Comparison of ENCODE assay signal across 1 cellular context in the genomic region with DNA sequence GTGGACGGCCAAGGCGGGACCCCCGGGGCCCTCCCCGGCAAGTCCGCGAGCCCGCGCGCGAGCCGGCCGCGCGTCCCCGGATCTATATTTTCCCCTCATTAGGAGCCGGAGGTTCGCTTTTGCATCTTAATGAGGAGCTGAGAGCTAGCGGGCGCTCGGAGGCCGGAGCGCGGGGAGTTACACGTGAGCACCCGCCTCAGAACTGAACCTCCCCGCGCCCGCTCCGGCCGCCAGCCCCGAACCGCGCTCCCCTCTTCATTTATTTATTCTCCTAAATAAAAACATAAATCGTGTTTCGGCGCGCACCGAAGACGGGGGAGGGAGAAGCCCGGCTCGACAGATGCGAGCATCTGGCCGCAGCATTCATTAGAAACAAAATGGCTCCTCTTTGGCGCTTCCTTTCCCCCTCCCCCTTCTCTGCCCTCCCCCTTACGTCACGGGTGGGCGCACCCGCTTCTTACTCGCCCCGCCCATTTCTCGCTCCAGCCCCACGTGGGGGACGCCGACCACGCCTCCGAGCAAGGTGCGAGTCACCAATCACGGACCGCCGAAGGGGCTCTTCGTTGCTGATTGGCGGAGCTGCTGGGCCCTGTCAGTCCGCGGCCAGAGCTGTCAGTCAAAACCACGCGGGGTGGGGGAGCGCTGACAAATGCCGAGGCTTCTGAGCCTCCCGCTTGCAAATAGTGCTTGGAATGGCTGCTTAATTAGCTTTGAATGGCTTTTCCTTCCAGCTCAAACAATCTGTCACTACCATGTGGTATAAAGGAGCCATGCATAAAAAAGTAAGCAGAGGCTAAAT.
A peak's percentile ranks its signal among the peaks of the same experiment; 100 is the strongest.
TF ChIP-seq lines count a peak whose summit lies in the region.

No MANE protein-coding gene starts in this region.

TF ChIP-seq in HepG2, 621 proteins besides CTCF, POLR2A, EP300 and RAD21 (continued from another document and continues in another):
- TF ChIP-seq, protein P1, sequence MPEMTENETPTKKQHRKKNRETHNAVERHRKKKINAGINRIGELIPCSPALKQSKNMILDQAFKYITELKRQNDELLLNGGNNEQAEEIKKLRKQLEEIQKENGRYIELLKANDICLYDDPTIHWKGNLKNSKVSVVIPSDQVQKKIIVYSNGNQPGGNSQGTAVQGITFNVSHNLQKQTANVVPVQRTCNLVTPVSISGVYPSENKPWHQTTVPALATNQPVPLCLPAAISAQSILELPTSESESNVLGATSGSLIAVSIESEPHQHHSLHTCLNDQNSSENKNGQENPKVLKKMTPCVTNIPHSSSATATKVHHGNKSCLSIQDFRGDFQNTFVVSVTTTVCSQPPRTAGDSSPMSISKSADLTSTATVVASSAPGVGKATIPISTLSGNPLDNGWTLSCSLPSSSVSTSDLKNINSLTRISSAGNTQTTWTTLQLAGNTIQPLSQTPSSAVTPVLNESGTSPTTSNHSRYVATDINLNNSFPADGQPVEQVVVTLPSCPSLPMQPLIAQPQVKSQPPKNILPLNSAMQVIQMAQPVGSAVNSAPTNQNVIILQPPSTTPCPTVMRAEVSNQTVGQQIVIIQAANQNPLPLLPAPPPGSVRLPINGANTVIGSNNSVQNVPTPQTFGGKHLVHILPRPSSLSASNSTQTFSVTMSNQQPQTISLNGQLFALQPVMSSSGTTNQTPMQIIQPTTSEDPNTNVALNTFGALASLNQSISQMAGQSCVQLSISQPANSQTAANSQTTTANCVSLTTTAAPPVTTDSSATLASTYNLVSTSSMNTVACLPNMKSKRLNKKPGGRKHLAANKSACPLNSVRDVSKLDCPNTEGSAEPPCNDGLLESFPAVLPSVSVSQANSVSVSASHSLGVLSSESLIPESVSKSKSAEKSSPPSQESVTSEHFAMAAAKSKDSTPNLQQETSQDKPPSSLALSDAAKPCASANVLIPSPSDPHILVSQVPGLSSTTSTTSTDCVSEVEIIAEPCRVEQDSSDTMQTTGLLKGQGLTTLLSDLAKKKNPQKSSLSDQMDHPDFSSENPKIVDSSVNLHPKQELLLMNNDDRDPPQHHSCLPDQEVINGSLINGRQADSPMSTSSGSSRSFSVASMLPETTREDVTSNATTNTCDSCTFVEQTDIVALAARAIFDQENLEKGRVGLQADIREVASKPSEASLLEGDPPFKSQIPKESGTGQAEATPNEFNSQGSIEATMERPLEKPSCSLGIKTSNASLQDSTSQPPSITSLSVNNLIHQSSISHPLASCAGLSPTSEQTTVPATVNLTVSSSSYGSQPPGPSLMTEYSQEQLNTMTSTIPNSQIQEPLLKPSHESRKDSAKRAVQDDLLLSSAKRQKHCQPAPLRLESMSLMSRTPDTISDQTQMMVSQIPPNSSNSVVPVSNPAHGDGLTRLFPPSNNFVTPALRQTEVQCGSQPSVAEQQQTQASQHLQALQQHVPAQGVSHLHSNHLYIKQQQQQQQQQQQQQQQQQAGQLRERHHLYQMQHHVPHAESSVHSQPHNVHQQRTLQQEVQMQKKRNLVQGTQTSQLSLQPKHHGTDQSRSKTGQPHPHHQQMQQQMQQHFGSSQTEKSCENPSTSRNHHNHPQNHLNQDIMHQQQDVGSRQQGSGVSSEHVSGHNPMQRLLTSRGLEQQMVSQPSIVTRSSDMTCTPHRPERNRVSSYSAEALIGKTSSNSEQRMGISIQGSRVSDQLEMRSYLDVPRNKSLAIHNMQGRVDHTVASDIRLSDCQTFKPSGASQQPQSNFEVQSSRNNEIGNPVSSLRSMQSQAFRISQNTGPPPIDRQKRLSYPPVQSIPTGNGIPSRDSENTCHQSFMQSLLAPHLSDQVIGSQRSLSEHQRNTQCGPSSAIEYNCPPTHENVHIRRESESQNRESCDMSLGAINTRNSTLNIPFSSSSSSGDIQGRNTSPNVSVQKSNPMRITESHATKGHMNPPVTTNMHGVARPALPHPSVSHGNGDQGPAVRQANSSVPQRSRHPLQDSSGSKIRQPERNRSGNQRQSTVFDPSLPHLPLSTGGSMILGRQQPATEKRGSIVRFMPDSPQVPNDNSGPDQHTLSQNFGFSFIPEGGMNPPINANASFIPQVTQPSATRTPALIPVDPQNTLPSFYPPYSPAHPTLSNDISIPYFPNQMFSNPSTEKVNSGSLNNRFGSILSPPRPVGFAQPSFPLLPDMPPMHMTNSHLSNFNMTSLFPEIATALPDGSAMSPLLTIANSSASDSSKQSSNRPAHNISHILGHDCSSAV (CRISPR knock-in tag; IDR thresholded peaks at IDR 0.05; ENCODE audit: borderline replicate concordance): peak; percentile 100
- TF ChIP-seq MTA1 (CRISPR knock-in tag; IDR thresholded peaks at IDR 0.05; ENCODE audit: borderline replicate concordance) (no peak), FOXJ3 (CRISPR knock-in tag; IDR thresholded peaks at IDR 0.05; ENCODE audit: borderline replicate concordance) (no peak), HOXD1 (CRISPR knock-in tag; IDR thresholded peaks at IDR 0.05) (no peak), ZNF225 (CRISPR knock-in tag; IDR thresholded peaks at IDR 0.05) (no peak), ZMYM2 (CRISPR knock-in tag; IDR thresholded peaks at IDR 0.05) (no peak), FOXA1 (IDR thresholded peaks at IDR 0.05) (no peak), FOXA1 (CRISPR knock-in tag; IDR thresholded peaks at IDR 0.05) (peak; percentile 33; the same call in 1 of the 2 replicates), KDM1A (CRISPR knock-in tag; IDR thresholded peaks at IDR 0.05) (no peak), NCOR1 (IDR thresholded peaks at IDR 0.05; ENCODE audit: borderline replicate concordance, low read length) (peak; percentile 32; the same call in 1 of the 2 replicates), RFXANK (CRISPR knock-in tag; IDR thresholded peaks at IDR 0.05) (no peak), GATA4 (IDR thresholded peaks at IDR 0.05; ENCODE audit: borderline replicate concordance, low read depth) (peak; percentile 100), ZNF644 (CRISPR knock-in tag; IDR thresholded peaks at IDR 0.05; ENCODE audit: low read depth) (no peak), PITX1 (CRISPR knock-in tag; IDR thresholded peaks at IDR 0.05) (peak; percentile 81), ZNF232 (CRISPR knock-in tag; IDR thresholded peaks at IDR 0.05; ENCODE audit: borderline replicate concordance) (no peak), SOX5 (CRISPR knock-in tag; IDR thresholded peaks at IDR 0.05; ENCODE audit: borderline replicate concordance) (peak; percentile 69; the same call in 1 of the 2 replicates), POLR2AphosphoS2 (IDR thresholded peaks at IDR 0.05; ENCODE audit: low read depth, low read length) (0 out of 2 replicates have a peak, but pooled peaks have one; percentile 71), TSC22D2 (CRISPR knock-in tag; IDR thresholded peaks at IDR 0.05; ENCODE audit: borderline replicate concordance) (no peak; the same call in 1 of the 2 replicates), FOXA3 (CRISPR knock-in tag; IDR thresholded peaks at IDR 0.05) (peak; percentile 70), ZMYM4 (CRISPR knock-in tag; IDR thresholded peaks at IDR 0.05) (peak; percentile 47; the same call in 1 of the 2 replicates), NFE2L1 (CRISPR knock-in tag; IDR thresholded peaks at IDR 0.05; ENCODE audit: borderline replicate concordance) (no peak), PLRG1 (conservative IDR thresholded peaks at IDR 0.05) (no peak), ZSCAN9 (CRISPR knock-in tag; IDR thresholded peaks at IDR 0.05; ENCODE audit: borderline replicate concordance) (no peak), NFYB (CRISPR knock-in tag; IDR thresholded peaks at IDR 0.05) (peak; percentile 94), PHF20 (CRISPR knock-in tag; IDR thresholded peaks at IDR 0.05) (peak; percentile 24; the same call in 1 of the 2 replicates), SRSF4 (IDR thresholded peaks at IDR 0.05; ENCODE audit: low read depth, low read length, poor library complexity, severe bottlenecking) (no peak), NPAS2 (CRISPR knock-in tag; IDR thresholded peaks at IDR 0.05; ENCODE audit: borderline replicate concordance) (no peak), ZNF10 (CRISPR knock-in tag; IDR thresholded peaks at IDR 0.05; ENCODE audit: borderline replicate concordance, low read depth) (no peak), ZNF746 (CRISPR knock-in tag; IDR thresholded peaks at IDR 0.05) (no peak), HOXA7 (CRISPR knock-in tag; IDR thresholded peaks at IDR 0.05) (no peak), BHLHE40 (IDR thresholded peaks at IDR 0.05; ENCODE audit: low read length) (peak; percentile 51; the same call in 1 of the 2 replicates), MAFK (conservative IDR thresholded peaks at IDR 0.05 in 1 of 2, IDR thresholded peaks at IDR 0.05 in 1 of 2; ENCODE audit: low read length in 2 of 2) (no peak), MIXL1 (CRISPR knock-in tag; IDR thresholded peaks at IDR 0.05) (no peak; the same call in 1 of the 2 replicates), ZKSCAN8 (CRISPR knock-in tag; IDR thresholded peaks at IDR 0.05; ENCODE audit: borderline replicate concordance) (0 out of 2 replicates have a peak, but pooled peaks have one; percentile 46)
- TF ChIP-seq, protein P2, sequence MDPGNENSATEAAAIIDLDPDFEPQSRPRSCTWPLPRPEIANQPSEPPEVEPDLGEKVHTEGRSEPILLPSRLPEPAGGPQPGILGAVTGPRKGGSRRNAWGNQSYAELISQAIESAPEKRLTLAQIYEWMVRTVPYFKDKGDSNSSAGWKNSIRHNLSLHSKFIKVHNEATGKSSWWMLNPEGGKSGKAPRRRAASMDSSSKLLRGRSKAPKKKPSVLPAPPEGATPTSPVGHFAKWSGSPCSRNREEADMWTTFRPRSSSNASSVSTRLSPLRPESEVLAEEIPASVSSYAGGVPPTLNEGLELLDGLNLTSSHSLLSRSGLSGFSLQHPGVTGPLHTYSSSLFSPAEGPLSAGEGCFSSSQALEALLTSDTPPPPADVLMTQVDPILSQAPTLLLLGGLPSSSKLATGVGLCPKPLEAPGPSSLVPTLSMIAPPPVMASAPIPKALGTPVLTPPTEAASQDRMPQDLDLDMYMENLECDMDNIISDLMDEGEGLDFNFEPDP (CRISPR knock-in tag; conservative IDR thresholded peaks at IDR 0.05): no peak
- TF ChIP-seq, protein P3, sequence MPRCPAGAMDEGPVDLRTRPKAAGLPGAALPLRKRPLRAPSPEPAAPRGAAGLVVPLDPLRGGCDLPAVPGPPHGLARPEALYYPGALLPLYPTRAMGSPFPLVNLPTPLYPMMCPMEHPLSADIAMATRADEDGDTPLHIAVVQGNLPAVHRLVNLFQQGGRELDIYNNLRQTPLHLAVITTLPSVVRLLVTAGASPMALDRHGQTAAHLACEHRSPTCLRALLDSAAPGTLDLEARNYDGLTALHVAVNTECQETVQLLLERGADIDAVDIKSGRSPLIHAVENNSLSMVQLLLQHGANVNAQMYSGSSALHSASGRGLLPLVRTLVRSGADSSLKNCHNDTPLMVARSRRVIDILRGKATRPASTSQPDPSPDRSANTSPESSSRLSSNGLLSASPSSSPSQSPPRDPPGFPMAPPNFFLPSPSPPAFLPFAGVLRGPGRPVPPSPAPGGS (CRISPR knock-in tag; IDR thresholded peaks at IDR 0.05): no peak
- TF ChIP-seq, protein P4, sequence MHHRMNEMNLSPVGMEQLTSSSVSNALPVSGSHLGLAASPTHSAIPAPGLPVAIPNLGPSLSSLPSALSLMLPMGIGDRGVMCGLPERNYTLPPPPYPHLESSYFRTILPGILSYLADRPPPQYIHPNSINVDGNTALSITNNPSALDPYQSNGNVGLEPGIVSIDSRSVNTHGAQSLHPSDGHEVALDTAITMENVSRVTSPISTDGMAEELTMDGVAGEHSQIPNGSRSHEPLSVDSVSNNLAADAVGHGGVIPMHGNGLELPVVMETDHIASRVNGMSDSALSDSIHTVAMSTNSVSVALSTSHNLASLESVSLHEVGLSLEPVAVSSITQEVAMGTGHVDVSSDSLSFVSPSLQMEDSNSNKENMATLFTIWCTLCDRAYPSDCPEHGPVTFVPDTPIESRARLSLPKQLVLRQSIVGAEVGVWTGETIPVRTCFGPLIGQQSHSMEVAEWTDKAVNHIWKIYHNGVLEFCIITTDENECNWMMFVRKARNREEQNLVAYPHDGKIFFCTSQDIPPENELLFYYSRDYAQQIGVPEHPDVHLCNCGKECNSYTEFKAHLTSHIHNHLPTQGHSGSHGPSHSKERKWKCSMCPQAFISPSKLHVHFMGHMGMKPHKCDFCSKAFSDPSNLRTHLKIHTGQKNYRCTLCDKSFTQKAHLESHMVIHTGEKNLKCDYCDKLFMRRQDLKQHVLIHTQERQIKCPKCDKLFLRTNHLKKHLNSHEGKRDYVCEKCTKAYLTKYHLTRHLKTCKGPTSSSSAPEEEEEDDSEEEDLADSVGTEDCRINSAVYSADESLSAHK (CRISPR knock-in tag; IDR thresholded peaks at IDR 0.05; ENCODE audit: borderline replicate concordance): no peak
- TF ChIP-seq, protein P5, sequence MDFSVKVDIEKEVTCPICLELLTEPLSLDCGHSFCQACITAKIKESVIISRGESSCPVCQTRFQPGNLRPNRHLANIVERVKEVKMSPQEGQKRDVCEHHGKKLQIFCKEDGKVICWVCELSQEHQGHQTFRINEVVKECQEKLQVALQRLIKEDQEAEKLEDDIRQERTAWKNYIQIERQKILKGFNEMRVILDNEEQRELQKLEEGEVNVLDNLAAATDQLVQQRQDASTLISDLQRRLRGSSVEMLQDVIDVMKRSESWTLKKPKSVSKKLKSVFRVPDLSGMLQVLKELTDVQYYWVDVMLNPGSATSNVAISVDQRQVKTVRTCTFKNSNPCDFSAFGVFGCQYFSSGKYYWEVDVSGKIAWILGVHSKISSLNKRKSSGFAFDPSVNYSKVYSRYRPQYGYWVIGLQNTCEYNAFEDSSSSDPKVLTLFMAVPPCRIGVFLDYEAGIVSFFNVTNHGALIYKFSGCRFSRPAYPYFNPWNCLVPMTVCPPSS (IDR thresholded peaks at IDR 0.05): no peak
- TF ChIP-seq, protein P6, sequence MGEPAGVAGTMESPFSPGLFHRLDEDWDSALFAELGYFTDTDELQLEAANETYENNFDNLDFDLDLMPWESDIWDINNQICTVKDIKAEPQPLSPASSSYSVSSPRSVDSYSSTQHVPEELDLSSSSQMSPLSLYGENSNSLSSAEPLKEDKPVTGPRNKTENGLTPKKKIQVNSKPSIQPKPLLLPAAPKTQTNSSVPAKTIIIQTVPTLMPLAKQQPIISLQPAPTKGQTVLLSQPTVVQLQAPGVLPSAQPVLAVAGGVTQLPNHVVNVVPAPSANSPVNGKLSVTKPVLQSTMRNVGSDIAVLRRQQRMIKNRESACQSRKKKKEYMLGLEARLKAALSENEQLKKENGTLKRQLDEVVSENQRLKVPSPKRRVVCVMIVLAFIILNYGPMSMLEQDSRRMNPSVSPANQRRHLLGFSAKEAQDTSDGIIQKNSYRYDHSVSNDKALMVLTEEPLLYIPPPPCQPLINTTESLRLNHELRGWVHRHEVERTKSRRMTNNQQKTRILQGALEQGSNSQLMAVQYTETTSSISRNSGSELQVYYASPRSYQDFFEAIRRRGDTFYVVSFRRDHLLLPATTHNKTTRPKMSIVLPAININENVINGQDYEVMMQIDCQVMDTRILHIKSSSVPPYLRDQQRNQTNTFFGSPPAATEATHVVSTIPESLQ (CRISPR knock-in tag; conservative IDR thresholded peaks at IDR 0.05): no peak; the same call in 1 of the 2 replicates
- TF ChIP-seq, protein P7, sequence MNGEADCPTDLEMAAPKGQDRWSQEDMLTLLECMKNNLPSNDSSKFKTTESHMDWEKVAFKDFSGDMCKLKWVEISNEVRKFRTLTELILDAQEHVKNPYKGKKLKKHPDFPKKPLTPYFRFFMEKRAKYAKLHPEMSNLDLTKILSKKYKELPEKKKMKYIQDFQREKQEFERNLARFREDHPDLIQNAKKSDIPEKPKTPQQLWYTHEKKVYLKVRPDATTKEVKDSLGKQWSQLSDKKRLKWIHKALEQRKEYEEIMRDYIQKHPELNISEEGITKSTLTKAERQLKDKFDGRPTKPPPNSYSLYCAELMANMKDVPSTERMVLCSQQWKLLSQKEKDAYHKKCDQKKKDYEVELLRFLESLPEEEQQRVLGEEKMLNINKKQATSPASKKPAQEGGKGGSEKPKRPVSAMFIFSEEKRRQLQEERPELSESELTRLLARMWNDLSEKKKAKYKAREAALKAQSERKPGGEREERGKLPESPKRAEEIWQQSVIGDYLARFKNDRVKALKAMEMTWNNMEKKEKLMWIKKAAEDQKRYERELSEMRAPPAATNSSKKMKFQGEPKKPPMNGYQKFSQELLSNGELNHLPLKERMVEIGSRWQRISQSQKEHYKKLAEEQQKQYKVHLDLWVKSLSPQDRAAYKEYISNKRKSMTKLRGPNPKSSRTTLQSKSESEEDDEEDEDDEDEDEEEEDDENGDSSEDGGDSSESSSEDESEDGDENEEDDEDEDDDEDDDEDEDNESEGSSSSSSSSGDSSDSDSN (CRISPR knock-in tag; IDR thresholded peaks at IDR 0.05): no peak
